In genomic region chr1:36208978-36209708, GRCh38 we compare ENCODE assay signal across 16 cellular contexts. TPM values are rescaled to one million over a fixed set of nuclear protein-coding genes. Genes with fewer than 3 reads are reported as not detected.
DNase-seq lines count a peak whose midpoint lies in the region; ATAC-seq and TF ChIP-seq lines count a peak whose summit lies in the region.
"Had no signal": no experiment of that assay in that cellular context is flagged by ENCODE, and none has a peak within 500 bp of the region (broad histone marks: within the 10 kb centered on the region; RNA-seq: fewer than 3 reads in every experiment).

No MANE protein-coding gene starts in this region.

- H3K9me3 ChIP-seq in left ventricle myocardium inferior (replicated peaks) (no peaks in the 10 kb centered on the region), aorta (ENCODE audit: control insufficient read depth, low read length) (no peaks in the 10 kb centered on the region)
- H3K9me3 ChIP-seq: SJCRH30 had no signal

- H3K27ac ChIP-seq in left ventricle myocardium inferior (replicated peaks) (peak overlapping the region; percentile 27), aorta (ENCODE audit: low read depth in 1 of 2, low read length in 2 of 2) (no peak overlapping the region)
- H3K27ac ChIP-seq: SJCRH30 had no signal

- H3K4me3 ChIP-seq in left ventricle myocardium inferior (no peak overlapping the region), fibroblast of villous mesenchyme (ENCODE audit: low read depth, low read length) (no peak overlapping the region), aorta (ENCODE audit: low read length in 2 of 2) (no peak overlapping the region)
- H3K4me3 ChIP-seq: SJCRH30 had no signal

- H3K36me3 ChIP-seq in left ventricle myocardium inferior (no peaks in the 10 kb centered on the region), aorta (ENCODE audit: control insufficient read depth in 1 of 2, insufficient read depth in 2 of 2, low read length in 1 of 2) (no peaks in the 10 kb centered on the region)
- H3K36me3 ChIP-seq: SJCRH30 had no signal

- WGBS in aorta, 2 donors = 63 to 72% methylated on average over 6 of the region's 6 CpGs

- DNase-seq in left ventricle myocardium inferior = no peak
- no peak for DNase-seq in left ventricle myocardium superior
- DNase-seq in OCI-M1 (lab: John Stamatoyannopoulos, UW) = peak; percentile 30
- DNase-seq in fibroblast of villous mesenchyme (ENCODE audit: low read depth) = peak; percentile 69
- no peak for DNase-seq in aorta
- DNase-seq in ecto neural progenitor cell (ENCODE audit: low spot score) = no peak
- DNase-seq in NCI-H1417 treated with DMSO at 0.1 percent for 48 hours (lab: John Stamatoyannopoulos, UW) = no peak
- DNase-seq: activated CD4-positive, alpha-beta T cell treated with anti-CD3 and anti-CD28 coated beads, Interleukin-2, amount 50 U/mL, for 48 hours; activated T-cell treated with anti-CD3 and anti-CD28 coated beads, Interleukin-2, amount 50 U/mL, for 72 hours; glutamatergic neuron; GOT3; NCI-H2081; NCI-H69; SJCRH30; stimulated activated CD4-positive, alpha-beta T cell treated with anti-CD3 and anti-CD28 coated beads, Interleukin-2, amount 100 ng/mL, for 48 hours had no signal

- H3K27me3 ChIP-seq in left ventricle myocardium inferior (ENCODE audit: low read depth) = no peaks in the 10 kb centered on the region
- no peaks in the 10 kb centered on the region for H3K27me3 ChIP-seq in aorta (ENCODE audit: control insufficient read depth in 1 of 2, insufficient read depth in 2 of 2, low read length in 1 of 2)
- H3K27me3 ChIP-seq: SJCRH30 had no signal

- no peak for ATAC-seq in left ventricle myocardium superior
- ATAC-seq in aorta (ENCODE audit: low FRiP score) = peak; percentile 61
- ATAC-seq in HG02763 (IDR thresholded peaks at IDR 0.05; ENCODE audit: unreplicated experiment) = no peak
- ATAC-seq: activated T-cell treated with anti-CD3 and anti-CD28 coated beads, Interleukin-2, amount 50 U/mL, for 72 hours had no signal

- intact Hi-C loops in left ventricle myocardium inferior (cut with micrococcal nuclease) = no loop called here
- intact Hi-C loops in left ventricle myocardium superior (cut with micrococcal nuclease) = no loop called here
- intact Hi-C loops in aorta (cut with DNase I) = no loop called here

- TF ChIP-seq CTCF in left ventricle myocardium inferior (IDR thresholded peaks at IDR 0.05; ENCODE audit: borderline replicate concordance) (no peak), fibroblast of villous mesenchyme (IDR thresholded peaks at IDR 0.05; ENCODE audit: insufficient read depth, low read depth, low read length) (no peak)

- H3K4me1 ChIP-seq in left ventricle myocardium inferior (peaks cover 35% of the 10 kb centered on the region), aorta (ENCODE audit: control insufficient read depth in 1 of 2, insufficient read depth in 2 of 2, low read length in 2 of 2) (peaks cover 0 to 2% of the 10 kb centered on the region in 2 donors)

RNA-seq across cellular contexts. Expression of gene THRAP3, which starts 15.1 kb away (rescaled TPM):
- total RNA-seq in left ventricle myocardium inferior (59.0 TPM), left ventricle myocardium superior (67.9 TPM), fibroblast of villous mesenchyme (120 and 130 TPM in 2 replicates), aorta (10 to 100 TPM; 85.3 to 91.5 TPM)
- 10 to 100 TPM; 31.6 to 46.7 TPM for polyA plus RNA-seq in aorta

RNA-seq across cellular contexts. Expression of gene MAP7D1, which starts 53.2 kb away (rescaled TPM):
- total RNA-seq in left ventricle myocardium inferior = 363 TPM
- total RNA-seq in left ventricle myocardium superior = 385 TPM
- total RNA-seq in fibroblast of villous mesenchyme = 142 and 187 TPM in 2 replicates
- 100 to 1,000 TPM; 113 to 133 TPM for total RNA-seq in aorta
- polyA plus RNA-seq in aorta = 10 to 100 TPM; 52.8 to 81.2 TPM

RNA-seq across cellular contexts. Expression of gene TRAPPC3, which starts 59.9 kb away (rescaled TPM):
- 54.6 TPM for total RNA-seq in left ventricle myocardium inferior
- total RNA-seq in left ventricle myocardium superior = 57.8 TPM
- 94.6 and 102 TPM in 2 replicates for total RNA-seq in fibroblast of villous mesenchyme
- total RNA-seq in aorta = 10 to 100 TPM; 55.6 to 61.7 TPM
- 10 to 100 TPM; 81.0 to 90.7 TPM for polyA plus RNA-seq in aorta

Comparison
In these comparisons a context has a peak if more than half of its experiments do, and no peak if none do; other contexts are left out.
1. DNase-seq: peak in OCI-M1 (single experiment) and fibroblast of villous mesenchyme (single experiment); none in left ventricle myocardium inferior (single experiment), left ventricle myocardium superior (single experiment), aorta (0 of 2), ecto neural progenitor cell (single experiment) and NCI-H1417 treated with DMSO at 0.1 percent for 48 hours (single experiment).